Comparison of ENCODE assay signal across 8 cellular contexts in genomic region chrX:64205735-64206491, GRCh38. TPM values are rescaled to one million over a fixed set of nuclear protein-coding genes. Genes with fewer than 3 reads are reported as not detected.
A peak's percentile ranks its signal among the peaks of the same experiment; 100 is the strongest.
DNase-seq lines count a peak whose midpoint lies in the region; ATAC-seq and TF ChIP-seq lines count a peak whose summit lies in the region.

No MANE protein-coding gene starts in this region.

- in situ Hi-C loops in KBM-7 (cut with MboI; ENCODE audit: low pct_unique_long_range_greater_than_20kb, low sequenced_read_pairs): no loop called here

- H3K4me3 ChIP-seq in esophagus squamous epithelium: peak overlapping the region; percentile 53 to 72 (median 68)

- H3K4me3 Mint-ChIP-seq in activated T-cell treated with anti-CD3 and anti-CD28 coated beads, Interleukin-2, amount 50 U/mL, for 72 hours: peak overlapping the region; percentile 86 to 90
- peak overlapping the region; percentile 86 to 95 (median 92) for H3K4me3 Mint-ChIP-seq in naive B cell
- H3K4me3 Mint-ChIP-seq in stimulated activated effector memory CD8-positive, alpha-beta T cell treated with anti-CD3 and anti-CD28 coated beads, Interleukin-12 subunit alpha, Interleukin-12 subunit beta, amount 100 ng/mL, for 72 hours: peak overlapping the region; percentile 77

- H3K36me3 Mint-ChIP-seq in activated T-cell treated with anti-CD3 and anti-CD28 coated beads, Interleukin-2, amount 50 U/mL, for 72 hours (ENCODE audit: insufficient read depth in 2 of 2): no peaks in the 10 kb centered on the region
- H3K36me3 Mint-ChIP-seq in naive B cell: no peaks in the 10 kb centered on the region
- no peaks in the 10 kb centered on the region for H3K36me3 Mint-ChIP-seq in stimulated activated effector memory CD8-positive, alpha-beta T cell treated with anti-CD3 and anti-CD28 coated beads, Interleukin-12 subunit alpha, Interleukin-12 subunit beta, amount 100 ng/mL, for 72 hours

- H3K9me3 Mint-ChIP-seq in activated T-cell treated with anti-CD3 and anti-CD28 coated beads, Interleukin-2, amount 50 U/mL, for 72 hours: no peaks in the 10 kb centered on the region
- H3K9me3 Mint-ChIP-seq in naive B cell: peaks cover 0 to 2% (median 0%) of the 10 kb centered on the region in 7 donors
- no peaks in the 10 kb centered on the region for H3K9me3 Mint-ChIP-seq in stimulated activated effector memory CD8-positive, alpha-beta T cell treated with anti-CD3 and anti-CD28 coated beads, Interleukin-12 subunit alpha, Interleukin-12 subunit beta, amount 100 ng/mL, for 72 hours

- peak overlapping the region; percentile 82 for H3K27ac Mint-ChIP-seq in activated T-cell treated with anti-CD3 and anti-CD28 coated beads, Interleukin-2, amount 50 U/mL, for 72 hours
- peak overlapping the region; percentile 75 to 96 (median 88) for H3K27ac Mint-ChIP-seq in naive B cell
- H3K27ac Mint-ChIP-seq in stimulated activated effector memory CD8-positive, alpha-beta T cell treated with anti-CD3 and anti-CD28 coated beads, Interleukin-12 subunit alpha, Interleukin-12 subunit beta, amount 100 ng/mL, for 72 hours: peak overlapping the region; percentile 81

- ATAC-seq in GM21619 (IDR thresholded peaks at IDR 0.05; ENCODE audit: unreplicated experiment) (peak; percentile 81), naive B cell (ENCODE audit: low read depth in 2 of 2) (peak; percentile 83 to 85)
- ATAC-seq in activated T-cell treated with anti-CD3 and anti-CD28 coated beads, Interleukin-2, amount 50 U/mL, for 72 hours (replicated peaks in 1 of 2): peak; percentile 91 to 92
- ATAC-seq in stimulated activated effector memory CD8-positive, alpha-beta T cell treated with anti-CD3 and anti-CD28 coated beads, Interleukin-12 subunit alpha, Interleukin-12 subunit beta, amount 100 ng/mL, for 72 hours: peak; percentile 91

- peaks cover 13% of the 10 kb centered on the region for H3K4me1 Mint-ChIP-seq in activated T-cell treated with anti-CD3 and anti-CD28 coated beads, Interleukin-2, amount 50 U/mL, for 72 hours (ENCODE audit: low read depth)
- peaks cover 11 to 16% (median 13%) of the 10 kb centered on the region in 3 donors for H3K4me1 Mint-ChIP-seq in naive B cell
- H3K4me1 Mint-ChIP-seq in stimulated activated effector memory CD8-positive, alpha-beta T cell treated with anti-CD3 and anti-CD28 coated beads, Interleukin-12 subunit alpha, Interleukin-12 subunit beta, amount 100 ng/mL, for 72 hours: peaks cover 12% of the 10 kb centered on the region

- H3K27ac ChIP-seq in esophagus squamous epithelium: peak overlapping the region; percentile 87 to 95 (median 90)

- peaks cover 5 to 36% (median 7%) of the 10 kb centered on the region in 3 donors for H3K4me1 ChIP-seq in esophagus squamous epithelium

- intact Hi-C loops in esophagus squamous epithelium (cut with DNase I): no loop called here

- no peaks in the 10 kb centered on the region for H3K27me3 ChIP-seq in esophagus squamous epithelium

- H3K36me3 ChIP-seq in esophagus squamous epithelium: no peaks in the 10 kb centered on the region

- 44% methylated on average over 9 of the region's 45 CpGs; no CpG with 5 or more reads in 1 of the 2 donors for WGBS in esophagus squamous epithelium, 2 donors

- TF ChIP-seq CTCF in esophagus squamous epithelium (IDR thresholded peaks at IDR 0.05): peak in 2 of 6 experiments; percentile 4 to 11

- no peaks in the 10 kb centered on the region for H3K27me3 Mint-ChIP-seq in activated T-cell treated with anti-CD3 and anti-CD28 coated beads, Interleukin-2, amount 50 U/mL, for 72 hours (ENCODE audit: low read depth)
- H3K27me3 Mint-ChIP-seq in naive B cell: no peaks in the 10 kb centered on the region

- peak in 2 of 4 donors; percentile 51 to 76 for TF ChIP-seq POLR2A in esophagus squamous epithelium (IDR thresholded peaks at IDR 0.05)

- H3K9me3 ChIP-seq in esophagus squamous epithelium: no peaks in the 10 kb centered on the region

- DNase-seq in DMS79 (lab: John Stamatoyannopoulos, UW) (peak; percentile 80), KBM-7 (peak; percentile 99), esophagus squamous epithelium (lab: John Stamatoyannopoulos, UW) (peak; percentile 36), naive B cell (peak; percentile 86)
- DNase-seq in activated T-cell treated with anti-CD3 and anti-CD28 coated beads, Interleukin-2, amount 50 U/mL, for 72 hours: peak; percentile 86 to 87
- DNase-seq in stimulated activated effector memory CD8-positive, alpha-beta T cell treated with anti-CD3 and anti-CD28 coated beads, Interleukin-12 subunit alpha, Interleukin-12 subunit beta, amount 100 ng/mL, for 72 hours (ENCODE audit: low spot score in 2 of 2): peak; percentile 69 to 90

TF ChIP-seq in PFSK-1, 5 proteins besides CTCF, POLR2A, EP300 and RAD21:
- TF ChIP-seq SIN3A (IDR thresholded peaks at IDR 0.05; ENCODE audit: borderline replicate concordance, insufficient read depth, low read length) (no peak), FOXP2 (optimal IDR thresholded peaks at IDR 0.05; ENCODE audit: borderline replicate concordance, extremely low read depth, extremely low read length, insufficient read depth) (no peak), TAF1 (IDR thresholded peaks at IDR 0.05; ENCODE audit: borderline replicate concordance, insufficient read depth, low read length) (peak; percentile 39; the same call in 1 of the 2 replicates), POLR2AphosphoS5 (IDR thresholded peaks at IDR 0.05; ENCODE audit: low read depth, low read length) (peak; percentile 72), REST (IDR thresholded peaks at IDR 0.05; ENCODE audit: insufficient read depth in 1 of 2, low read depth in 2 of 2, low read length in 2 of 2) (no peak)
TF ChIP-seq in PFSK-1: peak in this region for 2.

RNA-seq across cellular contexts. Expression of gene AMER1, which starts 0.4 kb away (rescaled TPM):
- polyA plus RNA-seq in PFSK-1 (2012; ENCODE audit: insufficient read length, low read depth): 2.0 TPM
- total RNA-seq in activated T-cell treated with anti-CD3 and anti-CD28 coated beads, Interleukin-2, amount 50 U/mL, for 72 hours: 1 to 10 TPM; 3.2 to 3.6 TPM
- total RNA-seq in esophagus squamous epithelium: 10 to 100 TPM in 1 of 4 donors, 1 to 10 TPM in 3; 4.0 to 11.1 (median 5.1) TPM
- under 1 TPM in 4 of 6 donors, not detected in 2; 0.04 to 0.12 (median 0.08) TPM for polyA plus RNA-seq in naive B cell (ENCODE audit: low read depth in 6 of 6)

RNA-seq across cellular contexts. Expression of gene ASB12, which starts 24.5 kb away (rescaled TPM):
- polyA plus RNA-seq in PFSK-1 (2012; ENCODE audit: insufficient read length, low read depth): not detected
- total RNA-seq in activated T-cell treated with anti-CD3 and anti-CD28 coated beads, Interleukin-2, amount 50 U/mL, for 72 hours: under 1 TPM in 1 of 2 donors, not detected in 1; 0.31 TPM
- under 1 TPM in 1 of 4 donors, not detected in 3; 0.21 TPM for total RNA-seq in esophagus squamous epithelium
- under 1 TPM in 5 of 6 donors, not detected in 1; 0.21 to 0.74 (median 0.39) TPM for polyA plus RNA-seq in naive B cell (ENCODE audit: low read depth in 6 of 6)

Comparison
In these comparisons a context has a peak if more than half of its experiments do, and no peak if none do; other contexts are left out.
1. Peak in every context shown above with its lines: DNase-seq, ATAC-seq, H3K4me3 ChIP-seq and H3K27ac ChIP-seq.
2. DNase-seq: peak in every context shown above with its lines; median percentile 99 in KBM-7; 86 in activated T-cell treated with anti-CD3 and anti-CD28 coated beads, Interleukin-2, amount 50 U/mL, for 72 hours; 86 in naive B cell; 80 in DMS79; 80 in stimulated activated effector memory CD8-positive, alpha-beta T cell treated with anti-CD3 and anti-CD28 coated beads, Interleukin-12 subunit alpha, Interleukin-12 subunit beta, amount 100 ng/mL, for 72 hours; 36 in esophagus squamous epithelium.